Comparison of ENCODE assay signal across 20 cellular contexts in genomic region chr10:917999-918398, GRCh38. TPM values are rescaled to one million over a fixed set of nuclear protein-coding genes. Genes with fewer than 3 reads are reported as not detected.
DNase-seq lines count a peak whose midpoint lies in the region; ATAC-seq and TF ChIP-seq lines count a peak whose summit lies in the region.
"Had no signal": no experiment of that assay in that cellular context is flagged by ENCODE, and none has a peak within 500 bp of the region (broad histone marks: within the 10 kb centered on the region; RNA-seq: fewer than 3 reads in every experiment).

No MANE protein-coding gene starts in this region.

- H3K36me3 ChIP-seq in OCI-LY7 (ENCODE audit: insufficient read depth, low read length): peaks cover 79% of the 10 kb centered on the region
- no peaks in the 10 kb centered on the region for H3K36me3 ChIP-seq in transverse colon

- no peak overlapping the region for H3K4me3 ChIP-seq in OCI-LY7 (ENCODE audit: low read depth, low read length, poor library complexity, severe bottlenecking)
- no peak overlapping the region for H3K4me3 ChIP-seq in transverse colon
- H3K4me3 ChIP-seq: BLaER1, GM12878, GM23248 had no signal

- no peak overlapping the region for H3K4me3 Mint-ChIP-seq in WTC11
- no peak overlapping the region for H3K4me3 Mint-ChIP-seq in type B pancreatic cell
- H3K4me3 Mint-ChIP-seq in activated CD4-positive, alpha-beta T cell treated with anti-CD3 and anti-CD28 coated beads, Interleukin-2, amount 10 ng/mL, durations not matched to agents 7 days and 5 days: no peak overlapping the region
- H3K4me3 Mint-ChIP-seq in activated CD8-positive, alpha-beta T cell treated with anti-CD3 and anti-CD28 coated beads, Interleukin-2, amount 10 ng/mL, durations not matched to agents 7 days and 5 days: no peak overlapping the region
- H3K4me3 Mint-ChIP-seq: CD4-positive, CD25-positive, alpha-beta regulatory T cell; CD8-positive, alpha-beta T cell; H9 had no signal

- H3K27me3 ChIP-seq in transverse colon: no peaks in the 10 kb centered on the region
- H3K27me3 ChIP-seq: BLaER1 had no signal

- CTCF ChIA-PET in OCI-LY7 (lab: Charles Lee; ENCODE audit: unreplicated experiment): no interaction called here
- CTCF ChIA-PET in WTC11 (lab: Charles Lee): no interaction called here
- CTCF ChIA-PET in activated CD4-positive, alpha-beta T cell treated with anti-CD3 and anti-CD28 coated beads, Interleukin-2, amount 10 ng/mL, durations not matched to agents 7 days and 5 days (lab: Charles Lee): no interaction called here
- CTCF ChIA-PET in activated CD8-positive, alpha-beta T cell treated with anti-CD3 and anti-CD28 coated beads, Interleukin-2, amount 10 ng/mL, durations not matched to agents 7 days and 5 days (lab: Charles Lee): no interaction called here

- H3K27me3 Mint-ChIP-seq in WTC11 (ENCODE audit: low read depth): no peaks in the 10 kb centered on the region
- H3K27me3 Mint-ChIP-seq in type B pancreatic cell: no peaks in the 10 kb centered on the region
- H3K27me3 Mint-ChIP-seq in activated CD4-positive, alpha-beta T cell treated with anti-CD3 and anti-CD28 coated beads, Interleukin-2, amount 10 ng/mL, durations not matched to agents 7 days and 5 days: no peaks in the 10 kb centered on the region
- H3K27me3 Mint-ChIP-seq in activated CD8-positive, alpha-beta T cell treated with anti-CD3 and anti-CD28 coated beads, Interleukin-2, amount 10 ng/mL, durations not matched to agents 7 days and 5 days (ENCODE audit: low read depth): no peaks in the 10 kb centered on the region
- H3K27me3 Mint-ChIP-seq: CD4-positive, CD25-positive, alpha-beta regulatory T cell had no signal

- H3K27ac ChIP-seq in OCI-LY7 (ENCODE audit: low read depth, low read length, poor library complexity, severe bottlenecking): no peak overlapping the region
- H3K27ac ChIP-seq in transverse colon: peak overlapping the region in 3 of 4 donors; percentile 21 to 65 (median 56)
- H3K27ac ChIP-seq: BLaER1, C4-2B, GM23248 had no signal

- no peak overlapping the region for H2AFZ ChIP-seq in OCI-LY7 (ENCODE audit: low read length)
- H2AFZ ChIP-seq: GM23248 had no signal

- in situ Hi-C loops in transverse colon (cut with MboI; ENCODE audit: low pct_ligation_motif_present in 1 of 4, low pct_unique_long_range_greater_than_20kb in 1 of 4, low sequenced_read_pairs in 3 of 4): no loop called here

- TF ChIP-seq CTCF in OCI-LY7 (conservative IDR thresholded peaks at IDR 0.05; ENCODE audit: low read length) (no peak), WTC11 (IDR thresholded peaks at IDR 0.05) (no peak), transverse colon (IDR thresholded peaks at IDR 0.05) (no peak), type B pancreatic cell (conservative IDR thresholded peaks at IDR 0.05) (no peak)

- H3K79me2 ChIP-seq in OCI-LY7 (ENCODE audit: insufficient read depth, low read depth, low read length): peaks cover 99% of the 10 kb centered on the region

- no peak for TF ChIP-seq EP300 in transverse colon (IDR thresholded peaks at IDR 0.05; ENCODE audit: low read depth)

- ATAC-seq in WTC11: no peak
- ATAC-seq in left colon: peak; percentile 49
- ATAC-seq in activated CD8-positive, alpha-beta T cell treated with anti-CD3 and anti-CD28 coated beads, Interleukin-2, amount 10 ng/mL, durations not matched to agents 7 days and 5 days: no peak
- ATAC-seq: CD8-positive, alpha-beta T cell; GM12878; HCT116 had no signal

- DNase-seq in OCI-LY7 (ENCODE audit: low spot score): no peak
- no peak for DNase-seq in WTC11 (ENCODE audit: low spot score)
- no peak for DNase-seq in left colon
- no peak for DNase-seq in transverse colon
- DNase-seq in DMS 273 treated with DMSO at 0.1 percent for 48 hours (lab: John Stamatoyannopoulos, UW): no peak
- no peak for DNase-seq in type B pancreatic cell (ENCODE audit: extremely low spot score, unreplicated experiment)
- no peak for DNase-seq in activated CD4-positive, alpha-beta T cell treated with anti-CD3 and anti-CD28 coated beads, Interleukin-2, amount 10 ng/mL, durations not matched to agents 7 days and 5 days
- DNase-seq in activated CD8-positive, alpha-beta T cell treated with anti-CD3 and anti-CD28 coated beads, Interleukin-2, amount 10 ng/mL, durations not matched to agents 7 days and 5 days: no peak
- DNase-seq: Caco-2; CD4-positive, CD25-positive, alpha-beta regulatory T cell; CD8-positive, alpha-beta T cell; DMS79; EL; GDM1; GM23248; H9 had no signal

- H3K4me1 Mint-ChIP-seq in WTC11: peaks cover 3% of the 10 kb centered on the region; the same call in 1 of the 2 replicates
- H3K4me1 Mint-ChIP-seq in type B pancreatic cell (ENCODE audit: unreplicated experiment): peaks cover 14% of the 10 kb centered on the region
- H3K4me1 Mint-ChIP-seq in activated CD4-positive, alpha-beta T cell treated with anti-CD3 and anti-CD28 coated beads, Interleukin-2, amount 10 ng/mL, durations not matched to agents 7 days and 5 days: peaks cover 19% of the 10 kb centered on the region
- H3K4me1 Mint-ChIP-seq in activated CD8-positive, alpha-beta T cell treated with anti-CD3 and anti-CD28 coated beads, Interleukin-2, amount 10 ng/mL, durations not matched to agents 7 days and 5 days (ENCODE audit: low read depth): peaks cover 10% of the 10 kb centered on the region

- H3K9me3 Mint-ChIP-seq in WTC11 (0 out of 2 replicates have a peak, but pooled peaks cover 3% of the 10 kb centered on the region), type B pancreatic cell (no peaks in the 10 kb centered on the region)
- no peaks in the 10 kb centered on the region for H3K9me3 Mint-ChIP-seq in activated CD4-positive, alpha-beta T cell treated with anti-CD3 and anti-CD28 coated beads, Interleukin-2, amount 10 ng/mL, durations not matched to agents 7 days and 5 days
- H3K9me3 Mint-ChIP-seq in activated CD8-positive, alpha-beta T cell treated with anti-CD3 and anti-CD28 coated beads, Interleukin-2, amount 10 ng/mL, durations not matched to agents 7 days and 5 days (ENCODE audit: insufficient read depth): no peaks in the 10 kb centered on the region
- H3K9me3 Mint-ChIP-seq: CD4-positive, CD25-positive, alpha-beta regulatory T cell; CD8-positive, alpha-beta T cell; H9 had no signal

- POLR2A ChIA-PET in OCI-LY7 (lab: Charles Lee): no interaction called here
- POLR2A ChIA-PET in WTC11 (lab: Charles Lee): no interaction called here
- POLR2A ChIA-PET in activated CD4-positive, alpha-beta T cell treated with anti-CD3 and anti-CD28 coated beads, Interleukin-2, amount 10 ng/mL, durations not matched to agents 7 days and 5 days (lab: Charles Lee): no interaction called here
- POLR2A ChIA-PET in activated CD8-positive, alpha-beta T cell treated with anti-CD3 and anti-CD28 coated beads, Interleukin-2, amount 10 ng/mL, durations not matched to agents 7 days and 5 days (lab: Charles Lee): no interaction called here

- 59 to 63% methylated on average over 3 of the region's 3 CpGs for WGBS in transverse colon (ENCODE audit: low coverage in 1 of 2), 2 donors

- peak overlapping the region; percentile 45 for H3K27ac Mint-ChIP-seq in WTC11
- no peak overlapping the region for H3K27ac Mint-ChIP-seq in type B pancreatic cell
- H3K27ac Mint-ChIP-seq in activated CD4-positive, alpha-beta T cell treated with anti-CD3 and anti-CD28 coated beads, Interleukin-2, amount 10 ng/mL, durations not matched to agents 7 days and 5 days: no peak overlapping the region
- no peak overlapping the region for H3K27ac Mint-ChIP-seq in activated CD8-positive, alpha-beta T cell treated with anti-CD3 and anti-CD28 coated beads, Interleukin-2, amount 10 ng/mL, durations not matched to agents 7 days and 5 days
- H3K27ac Mint-ChIP-seq: CD8-positive, alpha-beta T cell; H9 had no signal

- TSS peak; percentile 2 for BruUV-seq in OCI-LY7 (replicated peaks; lab: Mats Ljungman, UMichigan)

- no peak overlapping the region for H3K4me2 ChIP-seq in OCI-LY7 (ENCODE audit: low read length)
- H3K4me2 ChIP-seq: BLaER1 had no signal

- H3K9me3 ChIP-seq in OCI-LY7 (ENCODE audit: low read length) (peaks cover 8% of the 10 kb centered on the region; the same call in 1 of the 2 replicates), transverse colon (no peaks in the 10 kb centered on the region)
- H3K9me3 ChIP-seq: Caco-2 had no signal

- H3K9me2 ChIP-seq in OCI-LY7 (ENCODE audit: insufficient read depth, low read length): no peaks in the 10 kb centered on the region

- H4K20me1 ChIP-seq in OCI-LY7 (ENCODE audit: insufficient read depth, low read length): peaks cover 18% of the 10 kb centered on the region; the same call in 1 of the 2 replicates

- intact Hi-C loops in OCI-LY7 (cut with micrococcal nuclease; ENCODE audit: unreplicated experiment) (no loop called here), left colon (cut with DNase I, micrococcal nuclease) (no loop called here), transverse colon (cut with DNase I; ENCODE audit: low total_unique reads) (no loop called here)

- H3K36me3 Mint-ChIP-seq in WTC11 (0 out of 2 replicates have a peak, but pooled peaks cover 14% of the 10 kb centered on the region), type B pancreatic cell (peaks cover 6% of the 10 kb centered on the region)
- peaks cover 24% of the 10 kb centered on the region for H3K36me3 Mint-ChIP-seq in activated CD4-positive, alpha-beta T cell treated with anti-CD3 and anti-CD28 coated beads, Interleukin-2, amount 10 ng/mL, durations not matched to agents 7 days and 5 days (ENCODE audit: low read depth)
- peaks cover 38% of the 10 kb centered on the region for H3K36me3 Mint-ChIP-seq in activated CD8-positive, alpha-beta T cell treated with anti-CD3 and anti-CD28 coated beads, Interleukin-2, amount 10 ng/mL, durations not matched to agents 7 days and 5 days (ENCODE audit: low read depth)

- H3K4me1 ChIP-seq in OCI-LY7 (ENCODE audit: insufficient read depth, low read length, poor library complexity, severe bottlenecking) (no peaks in the 10 kb centered on the region), transverse colon (peaks cover 5 to 58% (median 15%) of the 10 kb centered on the region in 4 donors)
- H3K4me1 ChIP-seq: BLaER1 had no signal

- TF ChIP-seq POLR2A in transverse colon (IDR thresholded peaks at IDR 0.05): no peak

TF ChIP-seq in WTC11, 78 proteins besides CTCF, POLR2A, EP300 and RAD21 (continues in another document):
- TF ChIP-seq FOXK1 (CRISPR knock-in tag; IDR thresholded peaks at IDR 0.05) (no peak), ZNF138 (CRISPR knock-in tag; conservative IDR thresholded peaks at IDR 0.05) (no peak), ZNF396 (CRISPR knock-in tag; IDR thresholded peaks at IDR 0.05; ENCODE audit: borderline replicate concordance) (no peak), ZNF416 (CRISPR knock-in tag; IDR thresholded peaks at IDR 0.05) (no peak)

RNA-seq across cellular contexts. Expression of gene LARP4B, which starts 13.5 kb away (rescaled TPM):
- total RNA-seq in OCI-LY7 (2014; rRNA removed; shearing (Covaris generic)): 64.8 and 68.3 TPM in 2 replicates
- total RNA-seq in OCI-LY7 (2022): 135 and 143 TPM in 2 replicates
- total RNA-seq in WTC11 (2021): 83.0 to 91.5 TPM (median 87.1 TPM) in 3 replicates
- total RNA-seq in left colon: 100 to 1,000 TPM; 124 to 152 TPM
- 100 to 1,000 TPM in 1 of 4 donors, 10 to 100 TPM in 3; 89.2 to 148 (median 96.4) TPM for total RNA-seq in transverse colon
- total RNA-seq in type B pancreatic cell (ENCODE audit: low replicate concordance): 82.1 and 96.4 TPM in 2 replicates
- 100 to 1,000 TPM in 1 of 2 experiments, 10 to 100 TPM in 1; 86.1 to 101 TPM for total RNA-seq in activated CD4-positive, alpha-beta T cell treated with anti-CD3 and anti-CD28 coated beads, Interleukin-2, amount 10 ng/mL, durations not matched to agents 7 days and 5 days
- 100 to 1,000 TPM; 107 to 108 TPM for total RNA-seq in activated CD8-positive, alpha-beta T cell treated with anti-CD3 and anti-CD28 coated beads, Interleukin-2, amount 10 ng/mL, durations not matched to agents 7 days and 5 days
